In the genomic region with DNA sequence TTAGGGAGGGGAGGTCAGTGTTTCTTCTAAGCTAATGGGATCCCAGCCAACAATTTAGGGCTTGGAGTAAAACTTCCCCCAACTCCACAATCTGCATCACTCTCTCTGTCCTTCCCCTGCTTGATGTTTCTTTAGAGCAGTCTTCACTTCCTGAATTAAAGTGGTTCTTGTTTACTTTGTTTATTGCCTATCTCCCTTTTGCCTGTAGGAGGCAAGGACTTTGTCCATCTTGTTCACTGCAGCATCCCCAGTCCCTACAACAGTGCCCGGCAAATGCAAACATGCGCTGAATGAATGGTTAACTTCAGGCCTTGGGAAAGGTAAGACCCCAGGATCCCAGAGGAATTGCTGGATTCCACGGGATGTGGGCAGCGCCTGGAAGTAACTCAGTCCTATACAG, we compare ENCODE assay signal across 2 cellular contexts.
A peak's percentile ranks its signal among the peaks of the same experiment; 100 is the strongest.
TF ChIP-seq lines count a peak whose summit lies in the region.
"Not testable (repeated sequence)": the region's sequence is repeated elsewhere in the genome, so short reads cannot be mapped to it uniquely, and the experiment has no call there.

No MANE protein-coding gene starts in this region.

TF ChIP-seq in K562, 482 proteins besides CTCF, POLR2A, EP300 and RAD21:
- 0 out of 4 replicates have a peak, but pooled peaks of 1 of the 2 experiments have one; percentile 47 for TF ChIP-seq FOXA3 (CRISPR knock-in tag; conservative IDR thresholded peaks at IDR 0.05 in 1 of 2, IDR thresholded peaks at IDR 0.05 in 1 of 2)

TF ChIP-seq in HepG2, 621 proteins besides CTCF, POLR2A, EP300 and RAD21 (continued from another document and continues in another):
- TF ChIP-seq FOXA3 (CRISPR knock-in tag; IDR thresholded peaks at IDR 0.05) (peak; percentile 91), MIXL1 (CRISPR knock-in tag; IDR thresholded peaks at IDR 0.05) (peak; percentile 92), ZNF644 (CRISPR knock-in tag; IDR thresholded peaks at IDR 0.05; ENCODE audit: low read depth) (0 out of 2 replicates have a peak, but pooled peaks have one; percentile 39), FOXP1 (IDR thresholded peaks at IDR 0.05) (0 out of 2 replicates have a peak, but pooled peaks have one; percentile 45), FOXP1 (CRISPR knock-in tag; IDR thresholded peaks at IDR 0.05) (peak; percentile 85), ZBTB7B (CRISPR knock-in tag; IDR thresholded peaks at IDR 0.05) (0 out of 2 replicates have a peak, but pooled peaks have one; percentile 30), ZNF264 (CRISPR knock-in tag; IDR thresholded peaks at IDR 0.05) (0 out of 2 replicates have a peak, but pooled peaks have one; percentile 40), KLF12 (CRISPR knock-in tag; IDR thresholded peaks at IDR 0.05; ENCODE audit: borderline replicate concordance) (0 out of 2 replicates have a peak, but pooled peaks have one; percentile 26), POGZ (CRISPR knock-in tag; IDR thresholded peaks at IDR 0.05) (peak; percentile 70), NKX3-1 (CRISPR knock-in tag; IDR thresholded peaks at IDR 0.05) (peak; percentile 76; the same call in 1 of the 2 replicates), KAT8 (CRISPR knock-in tag; IDR thresholded peaks at IDR 0.05) (peak; percentile 31; the same call in 1 of the 2 replicates), HNF4G (IDR thresholded peaks at IDR 0.05; ENCODE audit: borderline replicate concordance, low read depth, low read length) (peak; percentile 67), SALL1 (CRISPR knock-in tag; IDR thresholded peaks at IDR 0.05) (peak; percentile 66; the same call in 1 of the 2 replicates), HDAC2 (CRISPR knock-in tag; IDR thresholded peaks at IDR 0.05) (peak; percentile 60), HMG20A (CRISPR knock-in tag; IDR thresholded peaks at IDR 0.05; ENCODE audit: borderline replicate concordance) (peak; percentile 18; the same call in 1 of the 2 replicates), ERF (CRISPR knock-in tag; IDR thresholded peaks at IDR 0.05) (0 out of 2 replicates have a peak, but pooled peaks have one; percentile 42), ZNF652 (CRISPR knock-in tag; IDR thresholded peaks at IDR 0.05; ENCODE audit: borderline replicate concordance, low read depth) (peak; percentile 77; the same call in 1 of the 2 replicates), ELF3 (CRISPR knock-in tag; IDR thresholded peaks at IDR 0.05) (peak; percentile 63; the same call in 1 of the 2 replicates), GATAD2A (CRISPR knock-in tag; IDR thresholded peaks at IDR 0.05) (peak; percentile 72), ELF1 (CRISPR knock-in tag; IDR thresholded peaks at IDR 0.05) (peak; percentile 61), SOX13 (CRISPR knock-in tag; conservative IDR thresholded peaks at IDR 0.05 in 1 of 2, IDR thresholded peaks at IDR 0.05 in 1 of 2) (peak in 1 of 2 experiments; percentile 32; a peak in 1 of 4 replicates), LCORL (CRISPR knock-in tag; IDR thresholded peaks at IDR 0.05) (peak; percentile 59; the same call in 1 of the 2 replicates), FOXJ3 (CRISPR knock-in tag; IDR thresholded peaks at IDR 0.05; ENCODE audit: borderline replicate concordance) (peak; percentile 69; the same call in 1 of the 2 replicates), ZMYM3 (CRISPR knock-in tag; IDR thresholded peaks at IDR 0.05) (0 out of 2 replicates have a peak, but pooled peaks have one; percentile 31), TARDBP (CRISPR knock-in tag; IDR thresholded peaks at IDR 0.05) (0 out of 2 replicates have a peak, but pooled peaks have one; percentile 17), FOXK2 (IDR thresholded peaks at IDR 0.05) (peak; percentile 60; the same call in 1 of the 2 replicates), SOX5 (CRISPR knock-in tag; IDR thresholded peaks at IDR 0.05; ENCODE audit: borderline replicate concordance) (peak; percentile 22; the same call in 1 of the 2 replicates), RCOR2 (CRISPR knock-in tag; IDR thresholded peaks at IDR 0.05) (peak; percentile 66; the same call in 1 of the 2 replicates), RXRB (CRISPR knock-in tag; IDR thresholded peaks at IDR 0.05; ENCODE audit: borderline replicate concordance) (0 out of 2 replicates have a peak, but pooled peaks have one; percentile 26), ZBTB20 (CRISPR knock-in tag; IDR thresholded peaks at IDR 0.05; ENCODE audit: borderline replicate concordance, low read depth) (peak; percentile 93), THAP11 (CRISPR knock-in tag; IDR thresholded peaks at IDR 0.05) (0 out of 2 replicates have a peak, but pooled peaks have one; percentile 11)
- TF ChIP-seq, protein P1, sequence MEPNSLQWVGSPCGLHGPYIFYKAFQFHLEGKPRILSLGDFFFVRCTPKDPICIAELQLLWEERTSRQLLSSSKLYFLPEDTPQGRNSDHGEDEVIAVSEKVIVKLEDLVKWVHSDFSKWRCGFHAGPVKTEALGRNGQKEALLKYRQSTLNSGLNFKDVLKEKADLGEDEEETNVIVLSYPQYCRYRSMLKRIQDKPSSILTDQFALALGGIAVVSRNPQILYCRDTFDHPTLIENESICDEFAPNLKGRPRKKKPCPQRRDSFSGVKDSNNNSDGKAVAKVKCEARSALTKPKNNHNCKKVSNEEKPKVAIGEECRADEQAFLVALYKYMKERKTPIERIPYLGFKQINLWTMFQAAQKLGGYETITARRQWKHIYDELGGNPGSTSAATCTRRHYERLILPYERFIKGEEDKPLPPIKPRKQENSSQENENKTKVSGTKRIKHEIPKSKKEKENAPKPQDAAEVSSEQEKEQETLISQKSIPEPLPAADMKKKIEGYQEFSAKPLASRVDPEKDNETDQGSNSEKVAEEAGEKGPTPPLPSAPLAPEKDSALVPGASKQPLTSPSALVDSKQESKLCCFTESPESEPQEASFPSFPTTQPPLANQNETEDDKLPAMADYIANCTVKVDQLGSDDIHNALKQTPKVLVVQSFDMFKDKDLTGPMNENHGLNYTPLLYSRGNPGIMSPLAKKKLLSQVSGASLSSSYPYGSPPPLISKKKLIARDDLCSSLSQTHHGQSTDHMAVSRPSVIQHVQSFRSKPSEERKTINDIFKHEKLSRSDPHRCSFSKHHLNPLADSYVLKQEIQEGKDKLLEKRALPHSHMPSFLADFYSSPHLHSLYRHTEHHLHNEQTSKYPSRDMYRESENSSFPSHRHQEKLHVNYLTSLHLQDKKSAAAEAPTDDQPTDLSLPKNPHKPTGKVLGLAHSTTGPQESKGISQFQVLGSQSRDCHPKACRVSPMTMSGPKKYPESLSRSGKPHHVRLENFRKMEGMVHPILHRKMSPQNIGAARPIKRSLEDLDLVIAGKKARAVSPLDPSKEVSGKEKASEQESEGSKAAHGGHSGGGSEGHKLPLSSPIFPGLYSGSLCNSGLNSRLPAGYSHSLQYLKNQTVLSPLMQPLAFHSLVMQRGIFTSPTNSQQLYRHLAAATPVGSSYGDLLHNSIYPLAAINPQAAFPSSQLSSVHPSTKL (CRISPR knock-in tag; IDR thresholded peaks at IDR 0.05): peak; percentile 72
- TF ChIP-seq, protein P2, sequence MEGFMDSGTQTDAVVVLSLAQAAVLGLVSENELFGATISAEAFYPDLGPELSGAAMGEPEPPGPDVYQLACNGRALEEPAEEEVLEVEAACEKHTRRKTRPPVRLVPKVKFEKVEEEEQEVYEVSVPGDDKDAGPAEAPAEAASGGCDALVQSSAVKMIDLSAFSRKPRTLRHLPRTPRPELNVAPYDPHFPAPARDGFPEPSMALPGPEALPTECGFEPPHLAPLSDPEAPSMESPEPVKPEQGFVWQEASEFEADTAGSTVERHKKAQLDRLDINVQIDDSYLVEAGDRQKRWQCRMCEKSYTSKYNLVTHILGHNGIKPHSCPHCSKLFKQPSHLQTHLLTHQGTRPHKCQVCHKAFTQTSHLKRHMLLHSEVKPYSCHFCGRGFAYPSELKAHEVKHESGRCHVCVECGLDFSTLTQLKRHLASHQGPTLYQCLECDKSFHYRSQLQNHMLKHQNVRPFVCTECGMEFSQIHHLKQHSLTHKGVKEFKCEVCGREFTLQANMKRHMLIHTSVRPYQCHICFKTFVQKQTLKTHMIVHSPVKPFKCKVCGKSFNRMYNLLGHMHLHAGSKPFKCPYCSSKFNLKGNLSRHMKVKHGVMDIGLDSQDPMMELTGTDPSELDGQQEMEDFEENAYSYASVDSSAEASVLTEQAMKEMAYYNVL (CRISPR knock-in tag; IDR thresholded peaks at IDR 0.05; ENCODE audit: borderline replicate concordance): peak; percentile 34; the same call in 1 of the 2 replicates
- TF ChIP-seq, protein P3, sequence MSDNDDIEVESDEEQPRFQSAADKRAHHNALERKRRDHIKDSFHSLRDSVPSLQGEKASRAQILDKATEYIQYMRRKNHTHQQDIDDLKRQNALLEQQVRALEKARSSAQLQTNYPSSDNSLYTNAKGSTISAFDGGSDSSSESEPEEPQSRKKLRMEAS (IDR thresholded peaks at IDR 0.05): 0 out of 2 replicates have a peak, but pooled peaks have one; percentile 11
- TF ChIP-seq, protein P4, sequence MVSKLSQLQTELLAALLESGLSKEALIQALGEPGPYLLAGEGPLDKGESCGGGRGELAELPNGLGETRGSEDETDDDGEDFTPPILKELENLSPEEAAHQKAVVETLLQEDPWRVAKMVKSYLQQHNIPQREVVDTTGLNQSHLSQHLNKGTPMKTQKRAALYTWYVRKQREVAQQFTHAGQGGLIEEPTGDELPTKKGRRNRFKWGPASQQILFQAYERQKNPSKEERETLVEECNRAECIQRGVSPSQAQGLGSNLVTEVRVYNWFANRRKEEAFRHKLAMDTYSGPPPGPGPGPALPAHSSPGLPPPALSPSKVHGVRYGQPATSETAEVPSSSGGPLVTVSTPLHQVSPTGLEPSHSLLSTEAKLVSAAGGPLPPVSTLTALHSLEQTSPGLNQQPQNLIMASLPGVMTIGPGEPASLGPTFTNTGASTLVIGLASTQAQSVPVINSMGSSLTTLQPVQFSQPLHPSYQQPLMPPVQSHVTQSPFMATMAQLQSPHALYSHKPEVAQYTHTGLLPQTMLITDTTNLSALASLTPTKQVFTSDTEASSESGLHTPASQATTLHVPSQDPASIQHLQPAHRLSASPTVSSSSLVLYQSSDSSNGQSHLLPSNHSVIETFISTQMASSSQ (IDR thresholded peaks at IDR 0.05; ENCODE audit: low read depth): peak; percentile 44; the same call in 1 of the 2 replicates
- TF ChIP-seq, protein P4 (CRISPR knock-in tag; IDR thresholded peaks at IDR 0.05; ENCODE audit: borderline replicate concordance): not testable (repeated sequence)
- TF ChIP-seq HNF4G (CRISPR knock-in tag; IDR thresholded peaks at IDR 0.05; ENCODE audit: borderline replicate concordance, low read depth); SOX13 (IDR thresholded peaks at IDR 0.05); LCORL (IDR thresholded peaks at IDR 0.05): not testable (repeated sequence)
- TF ChIP-seq, protein P5, sequence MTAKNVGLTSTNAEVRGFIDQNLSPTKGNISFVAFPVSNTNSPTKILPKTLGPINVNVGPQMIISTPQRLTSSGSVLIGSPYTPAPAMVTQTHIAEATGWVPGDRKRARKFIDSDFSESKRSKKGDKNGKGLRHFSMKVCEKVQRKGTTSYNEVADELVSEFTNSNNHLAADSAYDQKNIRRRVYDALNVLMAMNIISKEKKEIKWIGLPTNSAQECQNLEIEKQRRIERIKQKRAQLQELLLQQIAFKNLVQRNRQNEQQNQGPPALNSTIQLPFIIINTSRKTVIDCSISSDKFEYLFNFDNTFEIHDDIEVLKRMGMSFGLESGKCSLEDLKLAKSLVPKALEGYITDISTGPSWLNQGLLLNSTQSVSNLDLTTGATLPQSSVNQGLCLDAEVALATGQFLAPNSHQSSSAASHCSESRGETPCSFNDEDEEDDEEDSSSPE (CRISPR knock-in tag; IDR thresholded peaks at IDR 0.05): 0 out of 2 replicates have a peak, but pooled peaks have one; percentile 19
- TF ChIP-seq, protein P6, sequence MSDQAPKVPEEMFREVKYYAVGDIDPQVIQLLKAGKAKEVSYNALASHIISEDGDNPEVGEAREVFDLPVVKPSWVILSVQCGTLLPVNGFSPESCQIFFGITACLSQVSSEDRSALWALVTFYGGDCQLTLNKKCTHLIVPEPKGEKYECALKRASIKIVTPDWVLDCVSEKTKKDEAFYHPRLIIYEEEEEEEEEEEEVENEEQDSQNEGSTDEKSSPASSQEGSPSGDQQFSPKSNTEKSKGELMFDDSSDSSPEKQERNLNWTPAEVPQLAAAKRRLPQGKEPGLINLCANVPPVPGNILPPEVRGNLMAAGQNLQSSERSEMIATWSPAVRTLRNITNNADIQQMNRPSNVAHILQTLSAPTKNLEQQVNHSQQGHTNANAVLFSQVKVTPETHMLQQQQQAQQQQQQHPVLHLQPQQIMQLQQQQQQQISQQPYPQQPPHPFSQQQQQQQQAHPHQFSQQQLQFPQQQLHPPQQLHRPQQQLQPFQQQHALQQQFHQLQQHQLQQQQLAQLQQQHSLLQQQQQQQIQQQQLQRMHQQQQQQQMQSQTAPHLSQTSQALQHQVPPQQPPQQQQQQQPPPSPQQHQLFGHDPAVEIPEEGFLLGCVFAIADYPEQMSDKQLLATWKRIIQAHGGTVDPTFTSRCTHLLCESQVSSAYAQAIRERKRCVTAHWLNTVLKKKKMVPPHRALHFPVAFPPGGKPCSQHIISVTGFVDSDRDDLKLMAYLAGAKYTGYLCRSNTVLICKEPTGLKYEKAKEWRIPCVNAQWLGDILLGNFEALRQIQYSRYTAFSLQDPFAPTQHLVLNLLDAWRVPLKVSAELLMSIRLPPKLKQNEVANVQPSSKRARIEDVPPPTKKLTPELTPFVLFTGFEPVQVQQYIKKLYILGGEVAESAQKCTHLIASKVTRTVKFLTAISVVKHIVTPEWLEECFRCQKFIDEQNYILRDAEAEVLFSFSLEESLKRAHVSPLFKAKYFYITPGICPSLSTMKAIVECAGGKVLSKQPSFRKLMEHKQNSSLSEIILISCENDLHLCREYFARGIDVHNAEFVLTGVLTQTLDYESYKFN (CRISPR knock-in tag; conservative IDR thresholded peaks at IDR 0.05): peak; percentile 85
- TF ChIP-seq, protein P7, sequence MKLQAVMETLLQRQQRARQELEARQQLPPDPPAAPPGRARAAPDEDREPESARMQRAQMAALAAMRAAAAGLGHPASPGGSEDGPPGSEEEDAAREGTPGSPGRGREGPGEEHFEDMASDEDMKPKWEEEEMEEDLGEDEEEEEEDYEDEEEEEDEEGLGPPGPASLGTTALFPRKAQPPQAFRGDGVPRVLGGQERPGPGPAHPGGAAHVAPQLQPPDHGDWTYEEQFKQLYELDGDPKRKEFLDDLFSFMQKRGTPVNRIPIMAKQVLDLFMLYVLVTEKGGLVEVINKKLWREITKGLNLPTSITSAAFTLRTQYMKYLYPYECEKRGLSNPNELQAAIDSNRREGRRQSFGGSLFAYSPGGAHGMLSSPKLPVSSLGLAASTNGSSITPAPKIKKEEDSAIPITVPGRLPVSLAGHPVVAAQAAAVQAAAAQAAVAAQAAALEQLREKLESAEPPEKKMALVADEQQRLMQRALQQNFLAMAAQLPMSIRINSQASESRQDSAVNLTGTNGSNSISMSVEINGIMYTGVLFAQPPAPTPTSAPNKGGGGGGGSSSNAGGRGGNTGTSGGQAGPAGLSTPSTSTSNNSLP (IDR thresholded peaks at IDR 0.05; ENCODE audit: low read depth, low read length): peak; percentile 62
